9 cellular contexts compared by ENCODE assay signal in the genomic region with DNA sequence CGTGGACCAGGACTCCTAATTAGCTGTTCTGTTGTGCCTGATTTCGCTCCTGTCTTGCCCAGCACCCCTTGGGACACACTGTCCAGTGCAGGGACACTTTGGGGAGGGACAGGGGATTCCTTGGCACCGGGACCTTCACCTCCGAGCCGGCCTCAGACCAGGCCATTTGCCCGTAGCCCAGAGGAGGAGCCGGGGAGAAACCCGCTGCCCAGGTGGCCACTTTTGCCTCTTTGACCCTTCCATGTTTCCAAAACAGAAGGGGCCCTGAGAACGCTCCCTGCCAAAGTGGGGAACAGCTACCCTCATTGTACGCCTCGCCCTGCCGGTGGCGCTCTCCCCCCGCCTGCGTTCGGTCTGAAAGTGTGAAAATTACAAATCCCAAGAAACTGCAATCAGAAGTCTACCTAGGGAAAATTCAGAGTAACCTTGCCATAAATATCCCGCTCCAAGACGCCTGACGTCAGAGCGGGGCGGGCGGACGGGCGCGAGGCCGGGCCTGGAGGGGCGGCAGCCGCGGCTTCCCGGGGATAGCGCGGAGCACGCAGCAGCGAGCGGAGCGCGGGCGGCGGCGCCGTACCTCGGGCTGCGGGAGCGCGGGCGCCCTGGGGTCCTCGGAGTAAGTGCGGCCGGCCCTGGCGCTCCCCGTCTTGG. TPM values are rescaled to one million over a fixed set of nuclear protein-coding genes. Genes with fewer than 3 reads are reported as not detected.
DNase-seq lines count a peak whose midpoint lies in the region; ATAC-seq and TF ChIP-seq lines count a peak whose summit lies in the region.
"Had no signal": no experiment of that assay in that cellular context is flagged by ENCODE, and none has a peak within 500 bp of the region (broad histone marks: within the 10 kb centered on the region; RNA-seq: fewer than 3 reads in every experiment).

Gene DAAM2 (plus strand): TSS at position 527 of the 651 bp plus-strand sequence. CDS start 63,927 bp downstream, outside the sequence.

- H3K27me3 Mint-ChIP-seq in activated CD4-positive, alpha-beta T cell treated with anti-CD3 and anti-CD28 coated beads for 36 hours, result peaks cover 47% of the 10 kb centered on the region
- H3K27me3 Mint-ChIP-seq in activated CD4-positive, alpha-beta T cell treated with anti-CD3 and anti-CD28 coated beads, Interleukin-2, amount 10 ng/mL, durations not matched to agents 24 days and 14 days, result peaks cover 46% of the 10 kb centered on the region
- H3K27me3 Mint-ChIP-seq in chondrocyte (ENCODE audit: low read depth), result no peaks in the 10 kb centered on the region

- H3K36me3 ChIP-seq in stomach, result no peaks in the 10 kb centered on the region

- H3K4me1 ChIP-seq in stomach, result peaks cover 4 to 59% (median 29%) of the 10 kb centered on the region in 4 donors

- TF ChIP-seq EP300 in stomach (IDR thresholded peaks at IDR 0.05), result no peak

- H3K27ac ChIP-seq in stomach, result peak within 1 kb of the TSS; percentile 69 to 92 (median 81)

- intact Hi-C loops in activated CD4-positive, alpha-beta T cell treated with anti-CD3 and anti-CD28 coated beads for 36 hours (cut with DNase I, micrococcal nuclease), result no loop called here
- intact Hi-C loops in activated CD4-positive, alpha-beta T cell treated with anti-CD3 and anti-CD28 coated beads, Interleukin-2, amount 10 ng/mL, durations not matched to agents 24 days and 14 days (cut with micrococcal nuclease), result no loop called here
- intact Hi-C loops in stomach (cut with DNase I; ENCODE audit: low total_unique reads), result no loop called here

- no peaks in the 10 kb centered on the region for H3K9me3 Mint-ChIP-seq in activated CD4-positive, alpha-beta T cell treated with anti-CD3 and anti-CD28 coated beads for 36 hours (ENCODE audit: low read depth)
- H3K9me3 Mint-ChIP-seq in activated CD4-positive, alpha-beta T cell treated with anti-CD3 and anti-CD28 coated beads, Interleukin-2, amount 10 ng/mL, durations not matched to agents 24 days and 14 days, result no peaks in the 10 kb centered on the region
- H3K9me3 Mint-ChIP-seq in chondrocyte (ENCODE audit: low read depth), result no peaks in the 10 kb centered on the region
- H3K9me3 Mint-ChIP-seq: stimulated activated naive CD8-positive, alpha-beta T cell treated with anti-CD3 and anti-CD28 coated beads, Interleukin-15, Interleukin-2, amounts not matched to agents 100 ng/mL and 50 ng/mL, for 24 hours had no signal

- no peak within 1 kb of the TSS for H3K4me3 Mint-ChIP-seq in activated CD4-positive, alpha-beta T cell treated with anti-CD3 and anti-CD28 coated beads for 36 hours
- H3K4me3 Mint-ChIP-seq in activated CD4-positive, alpha-beta T cell treated with anti-CD3 and anti-CD28 coated beads, Interleukin-2, amount 10 ng/mL, durations not matched to agents 24 days and 14 days, result no peak within 1 kb of the TSS
- H3K4me3 Mint-ChIP-seq in chondrocyte (ENCODE audit: unreplicated experiment), result peak within 1 kb of the TSS; percentile 98
- H3K4me3 Mint-ChIP-seq: stimulated activated naive CD8-positive, alpha-beta T cell treated with anti-CD3 and anti-CD28 coated beads, Interleukin-15, Interleukin-2, amounts not matched to agents 100 ng/mL and 50 ng/mL, for 24 hours had no signal

- ATAC-seq in activated CD4-positive, alpha-beta T cell treated with anti-CD3 and anti-CD28 coated beads for 36 hours, result no peak
- ATAC-seq in HG03135 (IDR thresholded peaks at IDR 0.05; ENCODE audit: unreplicated experiment), result no peak

- CTCF ChIA-PET in activated CD4-positive, alpha-beta T cell treated with anti-CD3 and anti-CD28 coated beads for 36 hours (lab: Charles Lee), result interaction anchor here (0.5 kb wide), 1 partner anchor 1143 kb away, joined by 3 read pairs; no protein-coding TSS in a partner anchor

- POLR2A ChIA-PET in activated CD4-positive, alpha-beta T cell treated with anti-CD3 and anti-CD28 coated beads for 36 hours (lab: Charles Lee), result no interaction called here

- H3K9me3 ChIP-seq in stomach, result no peaks in the 10 kb centered on the region

- no peaks in the 10 kb centered on the region for H3K36me3 Mint-ChIP-seq in activated CD4-positive, alpha-beta T cell treated with anti-CD3 and anti-CD28 coated beads for 36 hours (ENCODE audit: low read depth)
- no peaks in the 10 kb centered on the region for H3K36me3 Mint-ChIP-seq in activated CD4-positive, alpha-beta T cell treated with anti-CD3 and anti-CD28 coated beads, Interleukin-2, amount 10 ng/mL, durations not matched to agents 24 days and 14 days (ENCODE audit: low read depth)
- peaks cover 13% of the 10 kb centered on the region for H3K36me3 Mint-ChIP-seq in chondrocyte (ENCODE audit: low read depth)

- TF ChIP-seq CTCF in chondrocyte (IDR thresholded peaks at IDR 0.05) (peak; percentile 56), stomach (IDR thresholded peaks at IDR 0.05) (no peak)

- no peak for TF ChIP-seq POLR2A in stomach (IDR thresholded peaks at IDR 0.05)

- H3K4me1 Mint-ChIP-seq in activated CD4-positive, alpha-beta T cell treated with anti-CD3 and anti-CD28 coated beads for 36 hours, result peaks cover 4% of the 10 kb centered on the region
- no peaks in the 10 kb centered on the region for H3K4me1 Mint-ChIP-seq in activated CD4-positive, alpha-beta T cell treated with anti-CD3 and anti-CD28 coated beads, Interleukin-2, amount 10 ng/mL, durations not matched to agents 24 days and 14 days
- peaks cover 59% of the 10 kb centered on the region for H3K4me1 Mint-ChIP-seq in chondrocyte (ENCODE audit: low read depth)

- peak within 1 kb of the TSS; percentile 55 to 74 (median 62) for H3K4me3 ChIP-seq in stomach

- 4 to 12% (median 8%) methylated on average over 26 to 51 of the region's 51 CpGs for WGBS in stomach, 5 donors

- no peak within 1 kb of the TSS for H3K27ac Mint-ChIP-seq in activated CD4-positive, alpha-beta T cell treated with anti-CD3 and anti-CD28 coated beads for 36 hours
- H3K27ac Mint-ChIP-seq in activated CD4-positive, alpha-beta T cell treated with anti-CD3 and anti-CD28 coated beads, Interleukin-2, amount 10 ng/mL, durations not matched to agents 24 days and 14 days, result no peak within 1 kb of the TSS
- H3K27ac Mint-ChIP-seq in chondrocyte (ENCODE audit: unreplicated experiment), result peak within 1 kb of the TSS; percentile 95
- H3K27ac Mint-ChIP-seq: stimulated activated naive CD8-positive, alpha-beta T cell treated with anti-CD3 and anti-CD28 coated beads, Interleukin-15, Interleukin-2, amounts not matched to agents 100 ng/mL and 50 ng/mL, for 24 hours had no signal

- H3K27me3 ChIP-seq in stomach, result peaks cover 0 to 21% (median 12%) of the 10 kb centered on the region in 3 donors

- peak; percentile 9 for DNase-seq in activated CD4-positive, alpha-beta T cell treated with anti-CD3 and anti-CD28 coated beads for 36 hours
- no peak for DNase-seq in activated CD4-positive, alpha-beta T cell treated with anti-CD3 and anti-CD28 coated beads, Interleukin-2, amount 10 ng/mL, durations not matched to agents 24 days and 14 days
- DNase-seq in chondrocyte (ENCODE audit: low spot score) (no peak), left kidney (ENCODE audit: low read depth, low spot score) (peak; percentile 87), stomach (peak; percentile 64), NCI-H2029 treated with DMSO at 0.1 percent for 48 hours (lab: John Stamatoyannopoulos, UW) (no peak)
- DNase-seq in activated CD4-positive, alpha-beta T cell treated with anti-CD3 and anti-CD28 coated beads, Interleukin-2, amount 50 U/mL, for 1 hour, result no peak

RNA-seq across cellular contexts. Expression of gene DAAM2, which starts in this region (rescaled TPM):
- not detected for total RNA-seq in activated CD4-positive, alpha-beta T cell treated with anti-CD3 and anti-CD28 coated beads for 36 hours
- not detected in 2 replicates for total RNA-seq in activated CD4-positive, alpha-beta T cell treated with anti-CD3 and anti-CD28 coated beads, Interleukin-2, amount 10 ng/mL, durations not matched to agents 24 days and 14 days
- 137 to 142 TPM (median 142 TPM) in 3 replicates for total RNA-seq in chondrocyte
- 10 to 100 TPM in 4 of 5 donors, 1 to 10 TPM in 1; 9.3 to 78.8 (median 35.7) TPM for total RNA-seq in stomach
- polyA plus RNA-seq in stomach, result 10 to 100 TPM; 15.1 to 18.5 (median 17.9) TPM

Comparison
In these comparisons a context has a peak if more than half of its experiments do, and no peak if none do; other contexts are left out.
1. RNA of gene DAAM2 (total RNA-seq): 137 to 142 TPM in chondrocyte and 9.3 to 78.8 TPM in stomach; not detected in activated CD4-positive, alpha-beta T cell treated with anti-CD3 and anti-CD28 coated beads for 36 hours and not detected in activated CD4-positive, alpha-beta T cell treated with anti-CD3 and anti-CD28 coated beads, Interleukin-2, amount 10 ng/mL, durations not matched to agents 24 days and 14 days; every median in the first group is over 4 times any median in the second.
2. Peak in DNase-seq in activated CD4-positive, alpha-beta T cell treated with anti-CD3 and anti-CD28 coated beads for 36 hours; RNA of the gene not detected or under 1 TPM.
3. DNase-seq: peak in left kidney (single experiment) and stomach (single experiment); none in activated CD4-positive, alpha-beta T cell treated with anti-CD3 and anti-CD28 coated beads, Interleukin-2, amount 10 ng/mL, durations not matched to agents 24 days and 14 days (single experiment), chondrocyte (single experiment), activated CD4-positive, alpha-beta T cell treated with anti-CD3 and anti-CD28 coated beads, Interleukin-2, amount 50 U/mL, for 1 hour (single experiment) and NCI-H2029 treated with DMSO at 0.1 percent for 48 hours (single experiment).